Comparison of ENCODE assay signal across 1 cellular context in the genomic region with DNA sequence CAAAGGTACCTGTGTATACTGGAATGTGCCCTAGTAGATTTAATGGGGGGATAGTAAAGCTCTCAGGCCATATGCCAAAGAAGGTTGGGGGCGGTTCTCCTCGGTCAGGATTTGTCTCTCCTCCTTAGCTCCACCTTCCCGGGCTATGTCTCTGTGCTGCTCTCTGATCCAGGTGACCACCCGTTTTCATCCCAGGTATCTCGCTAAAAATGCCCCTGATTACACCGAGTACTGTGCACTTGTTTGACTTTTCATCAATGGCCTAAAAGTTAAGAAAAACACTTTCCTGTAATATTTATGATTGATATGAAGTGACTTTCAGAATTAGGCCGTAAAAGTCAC.
TF ChIP-seq lines count a peak whose summit lies in the region.

No MANE protein-coding gene starts in this region.

TF ChIP-seq in H1, 55 proteins besides CTCF, POLR2A, EP300 and RAD21:
- peak; percentile 56 for TF ChIP-seq SAP30 (IDR thresholded peaks at IDR 0.05; ENCODE audit: insufficient read depth, insufficient replicate concordance, low read length)
- TF ChIP-seq, protein P1, sequence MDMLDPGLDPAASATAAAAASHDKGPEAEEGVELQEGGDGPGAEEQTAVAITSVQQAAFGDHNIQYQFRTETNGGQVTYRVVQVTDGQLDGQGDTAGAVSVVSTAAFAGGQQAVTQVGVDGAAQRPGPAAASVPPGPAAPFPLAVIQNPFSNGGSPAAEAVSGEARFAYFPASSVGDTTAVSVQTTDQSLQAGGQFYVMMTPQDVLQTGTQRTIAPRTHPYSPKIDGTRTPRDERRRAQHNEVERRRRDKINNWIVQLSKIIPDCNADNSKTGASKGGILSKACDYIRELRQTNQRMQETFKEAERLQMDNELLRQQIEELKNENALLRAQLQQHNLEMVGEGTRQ (IDR thresholded peaks at IDR 0.05; ENCODE audit: low read length), result no peak
